In the genomic region with DNA sequence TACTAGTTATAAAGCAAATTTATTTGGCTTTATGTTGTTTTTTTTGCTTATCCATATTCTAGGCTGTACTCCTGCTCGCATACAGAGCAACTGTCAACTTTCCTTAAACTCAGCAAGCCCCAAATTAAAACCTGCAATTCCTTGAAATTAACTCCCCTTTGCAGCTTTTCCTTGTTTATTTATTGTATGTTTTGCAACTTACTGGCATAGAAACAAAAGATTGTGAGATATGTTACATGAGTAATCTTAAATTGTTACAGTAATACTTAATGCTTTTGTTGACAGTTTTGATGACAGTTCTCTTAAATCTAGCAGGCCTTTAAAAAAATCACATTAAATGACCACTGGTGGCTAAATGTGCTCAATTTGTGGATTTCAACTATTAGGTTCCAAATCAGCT, we compare ENCODE assay signal across 9 cellular contexts. TPM values are rescaled to one million over a fixed set of nuclear protein-coding genes. Genes with fewer than 3 reads are reported as not detected.
DNase-seq lines count a peak whose midpoint lies in the region; ATAC-seq lines count a peak whose summit lies in the region.
"Had no signal": no experiment of that assay in that cellular context is flagged by ENCODE, and none has a peak within 500 bp of the region (broad histone marks: within the 10 kb centered on the region; RNA-seq: fewer than 3 reads in every experiment).

No MANE protein-coding gene starts in this region.

- no peak overlapping the region for H2BK120ac ChIP-seq in mesenchymal stem cell (ENCODE audit: low read depth, low read length)

- H4K8ac ChIP-seq in mesenchymal stem cell (ENCODE audit: low read length), result no peak overlapping the region

- peak overlapping the region; percentile 93 for H3K4me3 Mint-ChIP-seq in stimulated activated naive CD8-positive, alpha-beta T cell treated with anti-CD3 and anti-CD28 coated beads, Interleukin-15, Interleukin-2, amounts not matched to agents 100 ng/mL and 50 ng/mL, for 24 hours

- H3K36me3 Mint-ChIP-seq in stimulated activated naive CD8-positive, alpha-beta T cell treated with anti-CD3 and anti-CD28 coated beads, Interleukin-15, Interleukin-2, amounts not matched to agents 100 ng/mL and 50 ng/mL, for 24 hours (ENCODE audit: low read depth), result peaks cover 72% of the 10 kb centered on the region

- no peaks in the 10 kb centered on the region for H3K4me1 ChIP-seq in mesenchymal stem cell (ENCODE audit: control insufficient read depth, insufficient read depth, low read depth, low read length)

- no peak overlapping the region for H4K91ac ChIP-seq in mesenchymal stem cell (ENCODE audit: low read length)

- no peak overlapping the region for H2BK12ac ChIP-seq in mesenchymal stem cell (ENCODE audit: low read length in 2 of 2)

- no peaks in the 10 kb centered on the region for H3K27me3 Mint-ChIP-seq in stimulated activated naive CD8-positive, alpha-beta T cell treated with anti-CD3 and anti-CD28 coated beads, Interleukin-15, Interleukin-2, amounts not matched to agents 100 ng/mL and 50 ng/mL, for 24 hours

- H3K14ac ChIP-seq in mesenchymal stem cell (ENCODE audit: low read length in 2 of 2), result no peak overlapping the region

- peaks cover 49% of the 10 kb centered on the region for H3K4me1 Mint-ChIP-seq in stimulated activated naive CD8-positive, alpha-beta T cell treated with anti-CD3 and anti-CD28 coated beads, Interleukin-15, Interleukin-2, amounts not matched to agents 100 ng/mL and 50 ng/mL, for 24 hours (ENCODE audit: low read depth)

- H3K4me3 ChIP-seq in mesenchymal stem cell (ENCODE audit: insufficient read depth in 1 of 2, low read depth in 1 of 2, low read length in 2 of 2), result peak overlapping the region in 1 of 2 experiments; percentile 97

- H3K4me2 ChIP-seq in mesenchymal stem cell (ENCODE audit: low read length, poor library complexity, severe bottlenecking), result no peak overlapping the region

- H3K27ac ChIP-seq in mesenchymal stem cell (ENCODE audit: low read length, poor library complexity, severe bottlenecking), result no peak overlapping the region

- H3K9me3 ChIP-seq in mesenchymal stem cell (ENCODE audit: control insufficient read depth, low read length), result no peaks in the 10 kb centered on the region

- no CpG with 5 or more reads among the region's 1 CpG for WGBS in mesenchymal stem cell

- no peak overlapping the region for H2BK15ac ChIP-seq in mesenchymal stem cell (ENCODE audit: low read depth, poor library complexity, severe bottlenecking)

- no peak for ATAC-seq in stimulated activated naive CD8-positive, alpha-beta T cell treated with anti-CD3 and anti-CD28 coated beads, Interleukin-15, Interleukin-2, amounts not matched to agents 100 U/mL and 50 U/mL, for 24 hours
- no peak for ATAC-seq in GM21529 (IDR thresholded peaks at IDR 0.05; ENCODE audit: unreplicated experiment)
- no peak for ATAC-seq in HG02870 (IDR thresholded peaks at IDR 0.05; ENCODE audit: unreplicated experiment)

- peak overlapping the region; percentile 71 for H3K27ac Mint-ChIP-seq in stimulated activated naive CD8-positive, alpha-beta T cell treated with anti-CD3 and anti-CD28 coated beads, Interleukin-15, Interleukin-2, amounts not matched to agents 100 ng/mL and 50 ng/mL, for 24 hours

- no peak overlapping the region for H2AFZ ChIP-seq in mesenchymal stem cell (ENCODE audit: low read depth, low read length)

- peak overlapping the region; percentile 100 for H3K9ac ChIP-seq in mesenchymal stem cell (ENCODE audit: low read length)

- no peak overlapping the region for H3K4ac ChIP-seq in mesenchymal stem cell (ENCODE audit: low read depth in 1 of 2, low read length in 2 of 2)

- H2BK5ac ChIP-seq in mesenchymal stem cell (ENCODE audit: low read depth, low read length, poor library complexity, severe bottlenecking), result no peak overlapping the region

- no peak for DNase-seq in stimulated activated naive CD8-positive, alpha-beta T cell treated with anti-CD3 and anti-CD28 coated beads, Interleukin-15, Interleukin-2, amounts not matched to agents 100 U/mL and 50 U/mL, for 24 hours
- peak; percentile 50 for DNase-seq in amniotic epithelial cell (ENCODE audit: low read depth)
- no peak for DNase-seq in mesenchymal stem cell
- no peak for DNase-seq in NCI-H187 treated with DMSO at 0.1 percent for 48 hours (lab: John Stamatoyannopoulos, UW)
- no peak for DNase-seq in activated CD4-positive, CD25-positive, alpha-beta regulatory T cell treated with anti-CD3 and anti-CD28 coated beads, Interleukin-2, amount 50 U/mL, for 72 hours
- DNase-seq: NCI-H2171 had no signal

- no peak overlapping the region for H3K23ac ChIP-seq in mesenchymal stem cell (ENCODE audit: low read length in 2 of 2)

- H2AK5ac ChIP-seq in mesenchymal stem cell (ENCODE audit: low read length, severe bottlenecking), result no peak overlapping the region

- H3K36me3 ChIP-seq in mesenchymal stem cell (ENCODE audit: control insufficient read depth in 1 of 2, insufficient read depth in 2 of 2, low read depth in 1 of 2, low read length in 2 of 2), result peaks cover 2 to 62% of the 10 kb centered on the region in 2 experiments

- H3K18ac ChIP-seq in mesenchymal stem cell (ENCODE audit: low read depth in 1 of 2, low read length in 2 of 2), result no peak overlapping the region

- H3K27me3 ChIP-seq in mesenchymal stem cell (ENCODE audit: control insufficient read depth in 1 of 2, insufficient read depth in 1 of 2, low read length in 2 of 2), result no peaks in the 10 kb centered on the region

- H3K9me3 Mint-ChIP-seq in stimulated activated naive CD8-positive, alpha-beta T cell treated with anti-CD3 and anti-CD28 coated beads, Interleukin-15, Interleukin-2, amounts not matched to agents 100 ng/mL and 50 ng/mL, for 24 hours, result no peaks in the 10 kb centered on the region

- H3K79me1 ChIP-seq in mesenchymal stem cell (replicated peaks; ENCODE audit: low read length, poor library complexity, severe bottlenecking), result no peaks in the 10 kb centered on the region

RNA-seq across cellular contexts. Expression of a gene that starts 4.5 kb away (rescaled TPM):
- 115 TPM for polyA plus RNA-seq in mesenchymal stem cell (2013, experiment 1 of 2)
- 113 TPM for polyA plus RNA-seq in mesenchymal stem cell (2013, experiment 2 of 2)
